1 cellular context compared by ENCODE assay signal in genomic region chr3:57958642-57959406, GRCh38.
TF ChIP-seq lines count a peak whose summit lies in the region.

No MANE protein-coding gene starts in this region.

TF ChIP-seq in GM23338, 12 proteins besides CTCF, POLR2A, EP300 and RAD21 (continued from another document):
- TF ChIP-seq ZNF462 (CRISPR knock-in tag; IDR thresholded peaks at IDR 0.05) (no peak), EZH2phosphoT487 (IDR thresholded peaks at IDR 0.05; ENCODE audit: unreplicated experiment) (no peak), NANOG (IDR thresholded peaks at IDR 0.05; ENCODE audit: borderline replicate concordance) (no peak)
- TF ChIP-seq, protein P1, sequence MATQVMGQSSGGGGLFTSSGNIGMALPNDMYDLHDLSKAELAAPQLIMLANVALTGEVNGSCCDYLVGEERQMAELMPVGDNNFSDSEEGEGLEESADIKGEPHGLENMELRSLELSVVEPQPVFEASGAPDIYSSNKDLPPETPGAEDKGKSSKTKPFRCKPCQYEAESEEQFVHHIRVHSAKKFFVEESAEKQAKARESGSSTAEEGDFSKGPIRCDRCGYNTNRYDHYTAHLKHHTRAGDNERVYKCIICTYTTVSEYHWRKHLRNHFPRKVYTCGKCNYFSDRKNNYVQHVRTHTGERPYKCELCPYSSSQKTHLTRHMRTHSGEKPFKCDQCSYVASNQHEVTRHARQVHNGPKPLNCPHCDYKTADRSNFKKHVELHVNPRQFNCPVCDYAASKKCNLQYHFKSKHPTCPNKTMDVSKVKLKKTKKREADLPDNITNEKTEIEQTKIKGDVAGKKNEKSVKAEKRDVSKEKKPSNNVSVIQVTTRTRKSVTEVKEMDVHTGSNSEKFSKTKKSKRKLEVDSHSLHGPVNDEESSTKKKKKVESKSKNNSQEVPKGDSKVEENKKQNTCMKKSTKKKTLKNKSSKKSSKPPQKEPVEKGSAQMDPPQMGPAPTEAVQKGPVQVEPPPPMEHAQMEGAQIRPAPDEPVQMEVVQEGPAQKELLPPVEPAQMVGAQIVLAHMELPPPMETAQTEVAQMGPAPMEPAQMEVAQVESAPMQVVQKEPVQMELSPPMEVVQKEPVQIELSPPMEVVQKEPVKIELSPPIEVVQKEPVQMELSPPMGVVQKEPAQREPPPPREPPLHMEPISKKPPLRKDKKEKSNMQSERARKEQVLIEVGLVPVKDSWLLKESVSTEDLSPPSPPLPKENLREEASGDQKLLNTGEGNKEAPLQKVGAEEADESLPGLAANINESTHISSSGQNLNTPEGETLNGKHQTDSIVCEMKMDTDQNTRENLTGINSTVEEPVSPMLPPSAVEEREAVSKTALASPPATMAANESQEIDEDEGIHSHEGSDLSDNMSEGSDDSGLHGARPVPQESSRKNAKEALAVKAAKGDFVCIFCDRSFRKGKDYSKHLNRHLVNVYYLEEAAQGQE (IDR thresholded peaks at IDR 0.05; ENCODE audit: unreplicated experiment), result no peak
